15 cellular contexts compared by ENCODE assay signal in genomic region chr2:159637237-159637636, GRCh38. TPM values are rescaled to one million over a fixed set of nuclear protein-coding genes. Genes with fewer than 3 reads are reported as not detected.
DNase-seq lines count a peak whose midpoint lies in the region; ATAC-seq and TF ChIP-seq lines count a peak whose summit lies in the region.
"Had no signal": no experiment of that assay in that cellular context is flagged by ENCODE, and none has a peak within 500 bp of the region (broad histone marks: within the 10 kb centered on the region; RNA-seq: fewer than 3 reads in every experiment).

No MANE protein-coding gene starts in this region.

- RAD21 ChIA-PET in HCT116 (lab: Charles Lee; ENCODE audit: low non-redundant PET in 1 of 2, low total read pairs in 2 of 2, uncharacterized antibody in 2 of 2, unreplicated experiment in 2 of 2): no interaction called here

- H3K4me2 ChIP-seq in HCT116 (ENCODE audit: low read length) (peak overlapping the region; percentile 55; the same call in 1 of the 2 replicates), osteoblast (ENCODE audit: insufficient read depth, low read length) (no peak overlapping the region)
- H3K4me2 ChIP-seq: KMS-11 had no signal

- no peak overlapping the region for H3K9ac ChIP-seq in HCT116 (ENCODE audit: low read length)
- H3K9ac ChIP-seq: KMS-11 had no signal

- H3K9me3 ChIP-seq in HCT116 (ENCODE audit: control insufficient read depth in 1 of 2, insufficient read depth in 1 of 2, low read depth in 1 of 2, low read length in 2 of 2) (no peaks in the 10 kb centered on the region), osteoblast (ENCODE audit: low read depth, low read length) (no peaks in the 10 kb centered on the region)

- TF ChIP-seq CTCF in HCT116 (IDR thresholded peaks at IDR 0.05 in 2 of 3, conservative IDR thresholded peaks at IDR 0.05 in 1 of 3; ENCODE audit: borderline replicate concordance in 1 of 3, insufficient read depth in 1 of 3, low read depth in 2 of 3, low read length in 2 of 3) (no peak), RWPE1 (conservative IDR thresholded peaks at IDR 0.05; ENCODE audit: low read depth) (no peak), foreskin keratinocyte (conservative IDR thresholded peaks at IDR 0.05) (peak; percentile 8), osteoblast (IDR thresholded peaks at IDR 0.05; ENCODE audit: extremely low read depth, low read depth, low read length) (no peak)

- no TSS peak for BruUV-seq in HCT116 (replicated peaks; lab: Mats Ljungman, UMichigan)

- peak overlapping the region; percentile 45; the same call in 1 of the 2 replicates for H3K27ac ChIP-seq in HCT116 (ENCODE audit: low read depth, low read length)
- H3K27ac ChIP-seq in RWPE1: peak overlapping the region; percentile 81
- H3K27ac ChIP-seq in foreskin keratinocyte: peak overlapping the region; percentile 41
- peak overlapping the region; percentile 19 for H3K27ac ChIP-seq in osteoblast (ENCODE audit: low read depth, low read length)
- H3K27ac ChIP-seq: KMS-11, SJCRH30 had no signal

- ATAC-seq in HCT116 (0 out of 2 replicates have a peak, but pooled peaks have one; percentile 10), foreskin keratinocyte (no peak), GM21737 (IDR thresholded peaks at IDR 0.05; ENCODE audit: unreplicated experiment) (no peak)

- TF ChIP-seq RAD21 in HCT116 (IDR thresholded peaks at IDR 0.05; ENCODE audit: low read depth): no peak

- H3K79me2 ChIP-seq in HCT116 (ENCODE audit: insufficient read depth, low read length) (no peaks in the 10 kb centered on the region), osteoblast (ENCODE audit: insufficient read depth, low read length) (no peaks in the 10 kb centered on the region)

- H3K27me3 ChIP-seq in HCT116 (ENCODE audit: insufficient read depth, low read length) (no peaks in the 10 kb centered on the region), foreskin keratinocyte (no peaks in the 10 kb centered on the region), osteoblast (ENCODE audit: insufficient read depth, low read length) (no peaks in the 10 kb centered on the region)
- H3K27me3 ChIP-seq: SJCRH30 had no signal

- CTCF ChIA-PET in HCT116 (lab: Charles Lee) (no interaction called here), RWPE1 (lab: Yijun Ruan, JAX) (interaction anchor here (0.7 kb wide), 1 partner anchor 20 kb away, joined by 4 read pairs; no protein-coding TSS in a partner anchor)

- H4K20me1 ChIP-seq in HCT116 (ENCODE audit: insufficient read depth) (peaks cover 3% of the 10 kb centered on the region; the same call in 1 of the 2 replicates), osteoblast (ENCODE audit: insufficient read depth, low read length) (no peaks in the 10 kb centered on the region)

- no peaks in the 10 kb centered on the region for H3K9me2 ChIP-seq in HCT116 (ENCODE audit: insufficient read depth)

- POLR2A ChIA-PET in HCT116 (lab: Charles Lee): no interaction called here
- POLR2A ChIA-PET in RWPE1 (lab: Yijun Ruan, JAX; ENCODE audit: low non-redundant PET): interaction anchor here (0.6 kb wide), 1 partner anchor 22 kb away, joined by 7 read pairs; no protein-coding TSS in a partner anchor

- H3K4me3 ChIP-seq in HCT116 (replicated peaks in 1 of 2; ENCODE audit: low read depth in 1 of 2, low read length in 2 of 2) (no peak overlapping the region), osteoblast (ENCODE audit: insufficient read depth, low read length) (no peak overlapping the region)
- H3K4me3 ChIP-seq: SJCRH30 had no signal

- H2AFZ ChIP-seq in HCT116 (ENCODE audit: low read depth, low read length, poor library complexity, severe bottlenecking): no peak overlapping the region
- no peak overlapping the region for H2AFZ ChIP-seq in osteoblast (ENCODE audit: low read length)

- DNase-seq in HCT116 (ENCODE audit: low read depth, low spot score): no peak
- DNase-seq in RWPE1 (ENCODE audit: low spot score): no peak
- no peak for DNase-seq in foreskin keratinocyte
- no peak for DNase-seq in osteoblast (ENCODE audit: insufficient read length, low spot score, missing footprints)
- no peak for DNase-seq in activated CD4-positive, CD25-positive, alpha-beta regulatory T cell treated with anti-CD3 and anti-CD28 coated beads, Interleukin-2, amount 50 U/mL, for 72 hours
- no peak for DNase-seq in NCI-H446 treated with DMSO at 0.1 percent for 48 hours (lab: John Stamatoyannopoulos, UW)
- DNase-seq: Calu3; CD4-positive, alpha-beta T cell; DMS53; NCI-H187 treated with DMSO at 0.1 percent for 48 hours; NCI-H69; OCI-M1; SJCRH30 had no signal

- H3K36me3 ChIP-seq in HCT116 (ENCODE audit: control insufficient read depth in 1 of 2, insufficient read depth in 2 of 2, low read length in 2 of 2) (no peaks in the 10 kb centered on the region), osteoblast (ENCODE audit: insufficient read depth, low read length) (no peaks in the 10 kb centered on the region)
- H3K36me3 ChIP-seq: SJCRH30 had no signal

- intact Hi-C loops in HCT116 (cut with micrococcal nuclease): no loop called here

- no peak for TF ChIP-seq POLR2A in HCT116 (IDR thresholded peaks at IDR 0.05; ENCODE audit: borderline replicate concordance, extremely low read depth, insufficient read depth, insufficient read length)

- H3K4me1 ChIP-seq in HCT116 (ENCODE audit: control insufficient read depth in 1 of 2, insufficient read depth in 2 of 2, low read length in 2 of 2): peaks cover 15 to 19% of the 10 kb centered on the region in 2 experiments
- peaks cover 21% of the 10 kb centered on the region for H3K4me1 ChIP-seq in foreskin keratinocyte
- H3K4me1 ChIP-seq in osteoblast (ENCODE audit: insufficient read depth, low read length): peaks cover 3% of the 10 kb centered on the region

TF ChIP-seq in HCT116, 20 proteins besides CTCF, POLR2A, EP300 and RAD21 (continues in another document):
- no peak for TF ChIP-seq REST (IDR thresholded peaks at IDR 0.05; ENCODE audit: low read depth)
- no peak for TF ChIP-seq YY1 (IDR thresholded peaks at IDR 0.05; ENCODE audit: extremely low read depth, insufficient replicate concordance, low read depth, low read length)
- TF ChIP-seq POLR2AphosphoS5 (IDR thresholded peaks at IDR 0.05; ENCODE audit: low read depth, low read length): no peak
- TF ChIP-seq ELF1 (IDR thresholded peaks at IDR 0.05; ENCODE audit: borderline replicate concordance, low read depth): no peak
- no peak for TF ChIP-seq SRF (IDR thresholded peaks at IDR 0.05; ENCODE audit: low read depth)
- TF ChIP-seq ZFX (IDR thresholded peaks at IDR 0.05): no peak
- TF ChIP-seq FOSL1 (IDR thresholded peaks at IDR 0.05; ENCODE audit: low read depth): no peak
- no peak for TF ChIP-seq SIN3A (IDR thresholded peaks at IDR 0.05; ENCODE audit: low read depth)
- TF ChIP-seq SP1 (IDR thresholded peaks at IDR 0.05; ENCODE audit: low read depth): no peak
- no peak for TF ChIP-seq CEBPB (IDR thresholded peaks at IDR 0.05; ENCODE audit: low read depth)
- TF ChIP-seq ZNF274 (IDR thresholded peaks at IDR 0.05; ENCODE audit: low read depth, low read length): no peak
- no peak for TF ChIP-seq EZH2phosphoT487 (IDR thresholded peaks at IDR 0.05; ENCODE audit: borderline replicate concordance)
- TF ChIP-seq MAX (IDR thresholded peaks at IDR 0.05): no peak
- no peak for TF ChIP-seq JUND (IDR thresholded peaks at IDR 0.05)
- TF ChIP-seq ZBTB33 (IDR thresholded peaks at IDR 0.05; ENCODE audit: extremely low read depth, insufficient replicate concordance, low read length): no peak
- TF ChIP-seq EGR1 (IDR thresholded peaks at IDR 0.05; ENCODE audit: low read depth): no peak

RNA-seq across cellular contexts. Expression of gene BAZ2B, which starts 20.9 kb away (rescaled TPM):
- total RNA-seq in HCT116 (2021; ENCODE audit: unreplicated experiment) (19.9 TPM), foreskin keratinocyte (28.5 and 33.8 TPM in 2 replicates), osteoblast (59.4 and 62.8 TPM in 2 replicates)
- polyA plus RNA-seq in HCT116 (2012): 11.1 and 16.2 TPM in 2 replicates
- 1.8 TPM in 2 replicates for polyA plus RNA-seq in foreskin keratinocyte

Comparison
In these comparisons a context has a peak if more than half of its experiments do, and no peak if none do; other contexts are left out.
1. H3K27ac ChIP-seq: peak in every context shown above with its lines; median percentile 81 in RWPE1; 45 in HCT116; 41 in foreskin keratinocyte; 19 in osteoblast.